ENCODE assay signal across 8 cellular contexts in the genomic region with DNA sequence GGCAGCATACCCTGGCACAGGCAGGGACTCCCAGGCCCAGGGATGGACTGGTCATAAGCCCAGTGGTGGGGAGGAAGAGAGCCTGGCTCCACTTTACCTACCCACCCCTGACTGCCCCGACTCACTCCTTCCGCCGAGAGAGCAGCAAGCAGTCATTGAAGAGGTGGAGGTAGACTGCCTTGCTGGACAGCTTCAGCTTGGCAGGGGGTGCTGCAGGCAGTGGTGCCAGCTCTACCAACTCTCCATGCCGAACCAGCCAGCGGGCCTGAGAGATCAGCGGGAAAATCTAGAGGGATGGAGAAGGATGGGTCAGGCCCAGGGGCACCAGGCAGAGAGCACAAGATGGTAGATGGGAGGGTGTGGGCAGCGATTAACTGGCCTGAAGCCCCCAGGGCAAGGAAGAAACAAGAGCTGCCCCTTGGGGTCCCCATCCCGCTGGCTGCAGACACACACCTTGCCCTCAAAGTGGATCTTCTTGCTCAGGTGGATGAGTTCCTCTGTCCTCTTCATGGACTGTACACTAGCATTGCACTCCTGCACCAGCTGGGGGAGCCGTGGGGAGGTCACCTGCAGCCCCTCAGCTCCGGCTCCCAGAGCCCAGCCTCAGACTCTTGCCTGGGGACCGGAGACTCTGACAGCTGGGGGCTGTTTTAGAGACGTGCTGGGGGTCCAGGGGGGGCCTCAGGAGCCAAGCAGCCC. TPM values are rescaled to one million over a fixed set of nuclear protein-coding genes. Genes with fewer than 3 reads are reported as not detected.
A peak's percentile ranks its signal among the peaks of the same experiment; 100 is the strongest.
DNase-seq lines count a peak whose midpoint lies in the region; ATAC-seq, FAIRE-seq and TF ChIP-seq lines count a peak whose summit lies in the region.

No MANE protein-coding gene starts in this region.

- H3K4me2 ChIP-seq in Karpas-422 (ENCODE audit: low read depth, low read length, poor library complexity, severe bottlenecking) (no peak overlapping the region), HepG2 (ENCODE audit: low read depth, low read length) (peak overlapping the region; percentile 86; the same call in 1 of the 2 replicates)

- H3K27me3 ChIP-seq in Karpas-422 (ENCODE audit: low read length) (no peaks in the 10 kb centered on the region), HepG2 (ENCODE audit: control insufficient read depth in 1 of 2, insufficient read depth in 2 of 2, low read length in 2 of 2) (peaks cover 5 to 19% of the 10 kb centered on the region in 2 experiments; a peak in 3 of 5 replicates)

- no peak overlapping the region for H3K4me3 ChIP-seq in Karpas-422 (ENCODE audit: low read length)
- peak overlapping the region in 1 of 3 experiments; percentile 29; a peak in 1 of 6 replicates for H3K4me3 ChIP-seq in HepG2 (replicated peaks in 1 of 3; ENCODE audit: insufficient read depth in 1 of 3, low read depth in 2 of 3, low read length in 3 of 3)

- peak; percentile 77 for TF ChIP-seq CTCF in HepG2 (CRISPR knock-in tag; IDR thresholded peaks at IDR 0.05)

- WGBS in HepG2 (ENCODE audit: low lambda C conversion rate): 47% methylated on average over 9 of the region's 12 CpGs

- H3K9me3 ChIP-seq in Karpas-422 (ENCODE audit: low read length) (no peaks in the 10 kb centered on the region), HepG2 (ENCODE audit: low read length) (no peaks in the 10 kb centered on the region)

- TF ChIP-seq RAD21 in HepG2 (CRISPR knock-in tag; IDR thresholded peaks at IDR 0.05): peak; percentile 64; the same call in 1 of the 2 replicates

- BruUV-seq in HepG2 (replicated peaks; lab: Mats Ljungman, UMichigan): no TSS peak

- no peak overlapping the region for H2AFZ ChIP-seq in Karpas-422 (ENCODE audit: low read length)
- no peak overlapping the region for H2AFZ ChIP-seq in HepG2 (ENCODE audit: low read length)

- H4K20me1 ChIP-seq in Karpas-422 (ENCODE audit: insufficient read depth, low read depth, low read length): no peaks in the 10 kb centered on the region
- no peaks in the 10 kb centered on the region for H4K20me1 ChIP-seq in HepG2 (ENCODE audit: insufficient read depth, low read length)

- intact Hi-C loops in HepG2 (cut with micrococcal nuclease; ENCODE audit: unreplicated experiment): loop anchor here (1.0 to 2.0 kb wide), 2 partner anchors 32 to 40 kb away; partner anchors contain the start of gene CPLANE2

- H3K4me1 ChIP-seq in Karpas-422 (ENCODE audit: low read length): peaks cover 20% of the 10 kb centered on the region
- H3K4me1 ChIP-seq in HepG2 (ENCODE audit: insufficient read depth, low read length): peaks cover 29% of the 10 kb centered on the region

- no peaks in the 10 kb centered on the region for H3K79me2 ChIP-seq in Karpas-422 (ENCODE audit: low read length)
- no peaks in the 10 kb centered on the region for H3K79me2 ChIP-seq in HepG2 (ENCODE audit: insufficient read depth, low read length)

- no peak for TF ChIP-seq POLR2A in HepG2 (IDR thresholded peaks at IDR 0.05; ENCODE audit: insufficient read depth in 1 of 2, low read depth in 2 of 2, low read length in 2 of 2)

- TF ChIP-seq EP300 in HepG2 (IDR thresholded peaks at IDR 0.05; ENCODE audit: low read depth in 2 of 2, low read length in 2 of 2) (no peak), HepG2 (CRISPR knock-in tag; IDR thresholded peaks at IDR 0.05; ENCODE audit: borderline replicate concordance) (no peak)

- in situ Hi-C loops in HepG2 (cut with HindIII; ENCODE audit: extremely low pct_ligation_motif_present, low pct_unique_long_range_greater_than_20kb): loop anchor here (5.0 kb wide), 1 partner anchor 38 kb away; no protein-coding TSS in a partner anchor

- H3K27ac ChIP-seq in Karpas-422 (ENCODE audit: low read length) (no peak overlapping the region), HepG2 (ENCODE audit: extremely low read length, insufficient read depth, low read length) (no peak overlapping the region)

- POLR2A ChIA-PET in HepG2 (lab: Yijun Ruan, JAX): no interaction called here

- H3K9me2 ChIP-seq in Karpas-422 (replicated peaks; ENCODE audit: insufficient read depth, low read length): no peaks in the 10 kb centered on the region

- no peak overlapping the region for H3K9ac ChIP-seq in Karpas-422 (ENCODE audit: low read length)
- no peak overlapping the region for H3K9ac ChIP-seq in HepG2 (ENCODE audit: insufficient read depth, low read depth, low read length)

- H3K36me3 ChIP-seq in Karpas-422 (ENCODE audit: insufficient read depth, low read length): no peaks in the 10 kb centered on the region
- no peaks in the 10 kb centered on the region for H3K36me3 ChIP-seq in HepG2 (replicated peaks in 1 of 2; ENCODE audit: control insufficient read depth in 1 of 2, insufficient read depth in 2 of 2, low read length in 2 of 2)

- peak; percentile 71 for FAIRE-seq in HepG2 (lab: Jason Lieb, UNC)

- CTCF ChIA-PET in HepG2 (lab: Yijun Ruan, JAX; ENCODE audit: low intra/inter-chr PET ratio, low total read pairs): interaction anchor here (1.9 kb wide), 1 partner anchor 40 kb away, joined by 14 read pairs; no protein-coding TSS in a partner anchor

- ATAC-seq in HepG2 (peak; percentile 68), GM19463 (IDR thresholded peaks at IDR 0.05; ENCODE audit: unreplicated experiment) (no peak), HG03469 (IDR thresholded peaks at IDR 0.05; ENCODE audit: unreplicated experiment) (no peak), HG02973 (IDR thresholded peaks at IDR 0.05; ENCODE audit: unreplicated experiment) (no peak)

- DNase-seq in ELR (ENCODE audit: low read depth): peak; percentile 43
- peak; percentile 62 for DNase-seq in Karpas-422
- DNase-seq in activated T-cell treated with anti-CD3 and anti-CD28 coated beads, Interleukin-2, amount 50 U/mL, for 48 hours: peak; percentile 46 to 64
- DNase-seq in HepG2 (ENCODE audit: low spot score): peak; percentile 54
- no peak for DNase-seq in inferior parietal cortex (ENCODE audit: extremely low spot score)

RNA-seq across cellular contexts. Expression of gene ARHGEF19, which starts 7.7 kb away (rescaled TPM):
- 2.2 and 2.5 TPM in 2 replicates for total RNA-seq in Karpas-422 (2014; rRNA removed; shearing (Covaris generic); ENCODE audit: low replicate concordance)
- total RNA-seq in HepG2 (2016; rRNA removed; fragmentation: Illumina TruSeq; extraction: Trizol): 1.8 and 2.0 TPM in 2 replicates
- total RNA-seq in HepG2 (2016; cell fraction: cytosol; rRNA removed; fragmentation: Illumina TruSeq; extraction: Trizol; ENCODE audit: low read depth): 0.53 and 1.0 TPM in 2 replicates
- 1.4 and 2.3 TPM in 2 replicates for total RNA-seq in HepG2 (2016; cell fraction: insoluble cytoplasmic fraction; rRNA removed; fragmentation: Illumina TruSeq; extraction: Trizol)
- total RNA-seq in HepG2 (2016; cell fraction: membrane; rRNA removed; fragmentation: Illumina TruSeq; extraction: Trizol): 1.3 and 1.5 TPM in 2 replicates
- total RNA-seq in HepG2 (2016; cell fraction: nucleus; rRNA removed; fragmentation: Illumina TruSeq; extraction: Trizol): 1.9 and 2.1 TPM in 2 replicates
- 1.7 and 2.2 TPM in 2 replicates for polyA plus RNA-seq in HepG2 (2011; rRNA removed)
- 1.7 and 2.2 TPM in 2 replicates for polyA plus RNA-seq in HepG2 (2011; cell fraction: cytosol; rRNA removed)
- 9.9 and 10.1 TPM in 2 replicates for polyA plus RNA-seq in HepG2 (2011; cell fraction: nucleus; rRNA removed)
- polyA plus RNA-seq in HepG2 (2012): 0.88 and 1.6 TPM in 2 replicates
- 0.47 and 1.2 TPM in 2 replicates for polyA plus RNA-seq in HepG2 (2016; cell fraction: cytosol; fragmentation: Illumina TruSeq; extraction: Trizol; ENCODE audit: low read depth)
- polyA plus RNA-seq in HepG2 (2016; cell fraction: insoluble cytoplasmic fraction; fragmentation: Illumina TruSeq; extraction: Trizol; ENCODE audit: low read depth): 1.7 and 2.2 TPM in 2 replicates
- polyA plus RNA-seq in HepG2 (2016; cell fraction: membrane; fragmentation: Illumina TruSeq; extraction: Trizol; ENCODE audit: low read depth): 0.94 and 1.7 TPM in 2 replicates
- 4.0 and 5.0 TPM in 2 replicates for polyA plus RNA-seq in HepG2 (2016; cell fraction: nucleus; fragmentation: Illumina TruSeq; extraction: Trizol; ENCODE audit: insufficient read depth, low read depth)
- 1.3 and 7.5 TPM in 2 replicates for polyA minus RNA-seq in HepG2 (2011; rRNA and poly(A)+ RNA removed; ENCODE audit: low replicate concordance)
- polyA minus RNA-seq in HepG2 (2011; cell fraction: cytosol; rRNA and poly(A)+ RNA removed): 0.69 and 0.79 TPM in 2 replicates
- 1.4 and 2.1 TPM in 2 replicates for polyA minus RNA-seq in HepG2 (2011; cell fraction: nucleus; rRNA and poly(A)+ RNA removed)

RNA-seq across cellular contexts. Expression of gene CPLANE2, which starts 32.2 kb away (rescaled TPM):
- total RNA-seq in Karpas-422 (2014; rRNA removed; shearing (Covaris generic); ENCODE audit: low replicate concordance): 2.6 and 9.6 TPM in 2 replicates
- 0.98 and 1.6 TPM in 2 replicates for total RNA-seq in HepG2 (2016; rRNA removed; fragmentation: Illumina TruSeq; extraction: Trizol)
- total RNA-seq in HepG2 (2016; cell fraction: cytosol; rRNA removed; fragmentation: Illumina TruSeq; extraction: Trizol; ENCODE audit: low read depth): 0.62 and 0.71 TPM in 2 replicates
- 1.00 and 1.9 TPM in 2 replicates for total RNA-seq in HepG2 (2016; cell fraction: insoluble cytoplasmic fraction; rRNA removed; fragmentation: Illumina TruSeq; extraction: Trizol)
- total RNA-seq in HepG2 (2016; cell fraction: membrane; rRNA removed; fragmentation: Illumina TruSeq; extraction: Trizol): 1.8 and 1.9 TPM in 2 replicates
- 0.99 and 1.3 TPM in 2 replicates for total RNA-seq in HepG2 (2016; cell fraction: nucleus; rRNA removed; fragmentation: Illumina TruSeq; extraction: Trizol)
- 0.27 and 0.29 TPM in 2 replicates for polyA plus RNA-seq in HepG2 (2011; rRNA removed)
- polyA plus RNA-seq in HepG2 (2011; cell fraction: cytosol; rRNA removed): 0.12 and 0.42 TPM in 2 replicates
- polyA plus RNA-seq in HepG2 (2011; cell fraction: nucleus; rRNA removed): 0.43 and 0.48 TPM in 2 replicates
- 0.38 and 0.53 TPM in 2 replicates for polyA plus RNA-seq in HepG2 (2012)
- 0.38 and 0.65 TPM in 2 replicates for polyA plus RNA-seq in HepG2 (2016; cell fraction: cytosol; fragmentation: Illumina TruSeq; extraction: Trizol; ENCODE audit: low read depth)
- polyA plus RNA-seq in HepG2 (2016; cell fraction: insoluble cytoplasmic fraction; fragmentation: Illumina TruSeq; extraction: Trizol; ENCODE audit: low read depth): 0.47 and 0.85 TPM in 2 replicates
- polyA plus RNA-seq in HepG2 (2016; cell fraction: membrane; fragmentation: Illumina TruSeq; extraction: Trizol; ENCODE audit: low read depth): 0.76 and 1.2 TPM in 2 replicates
- polyA plus RNA-seq in HepG2 (2016; cell fraction: nucleus; fragmentation: Illumina TruSeq; extraction: Trizol; ENCODE audit: insufficient read depth, low read depth): 0.41 and 2.0 TPM in 2 replicates
- 4.2 and 10.4 TPM in 2 replicates for polyA minus RNA-seq in HepG2 (2011; rRNA and poly(A)+ RNA removed; ENCODE audit: low replicate concordance)
- 2.1 TPM in 1 of 2 replicates, not detected in the other for polyA minus RNA-seq in HepG2 (2011; cell fraction: cytosol; rRNA and poly(A)+ RNA removed)
- 0.39 and 1.1 TPM in 2 replicates for polyA minus RNA-seq in HepG2 (2011; cell fraction: nucleus; rRNA and poly(A)+ RNA removed)

RNA-seq across cellular contexts. Expression of gene EPHA2, which starts 48.9 kb away (rescaled TPM):
- total RNA-seq in Karpas-422 (2014; rRNA removed; shearing (Covaris generic); ENCODE audit: low replicate concordance): not detected in 2 replicates
- 15.5 and 33.6 TPM in 2 replicates for total RNA-seq in HepG2 (2016; rRNA removed; fragmentation: Illumina TruSeq; extraction: Trizol)
- total RNA-seq in HepG2 (2016; cell fraction: cytosol; rRNA removed; fragmentation: Illumina TruSeq; extraction: Trizol; ENCODE audit: low read depth): 6.7 and 7.8 TPM in 2 replicates
- 10.8 and 35.8 TPM in 2 replicates for total RNA-seq in HepG2 (2016; cell fraction: insoluble cytoplasmic fraction; rRNA removed; fragmentation: Illumina TruSeq; extraction: Trizol)
- 14.9 and 16.9 TPM in 2 replicates for total RNA-seq in HepG2 (2016; cell fraction: membrane; rRNA removed; fragmentation: Illumina TruSeq; extraction: Trizol)
- 41.9 and 47.9 TPM in 2 replicates for total RNA-seq in HepG2 (2016; cell fraction: nucleus; rRNA removed; fragmentation: Illumina TruSeq; extraction: Trizol)
- polyA plus RNA-seq in HepG2 (2011; rRNA removed): 53.6 and 62.5 TPM in 2 replicates
- 39.1 and 62.9 TPM in 2 replicates for polyA plus RNA-seq in HepG2 (2011; cell fraction: cytosol; rRNA removed)
- polyA plus RNA-seq in HepG2 (2011; cell fraction: nucleus; rRNA removed): 163 and 212 TPM in 2 replicates
- polyA plus RNA-seq in HepG2 (2012): 25.4 and 56.3 TPM in 2 replicates
- 2.1 and 2.2 TPM in 2 replicates for polyA plus RNA-seq in HepG2 (2016; cell fraction: cytosol; fragmentation: Illumina TruSeq; extraction: Trizol; ENCODE audit: low read depth)
- 11.5 and 14.9 TPM in 2 replicates for polyA plus RNA-seq in HepG2 (2016; cell fraction: insoluble cytoplasmic fraction; fragmentation: Illumina TruSeq; extraction: Trizol; ENCODE audit: low read depth)
- 5.7 and 6.8 TPM in 2 replicates for polyA plus RNA-seq in HepG2 (2016; cell fraction: membrane; fragmentation: Illumina TruSeq; extraction: Trizol; ENCODE audit: low read depth)
- polyA plus RNA-seq in HepG2 (2016; cell fraction: nucleus; fragmentation: Illumina TruSeq; extraction: Trizol; ENCODE audit: insufficient read depth, low read depth): 84.4 and 87.2 TPM in 2 replicates
- 69.9 and 218 TPM in 2 replicates for polyA minus RNA-seq in HepG2 (2011; rRNA and poly(A)+ RNA removed; ENCODE audit: low replicate concordance)
- polyA minus RNA-seq in HepG2 (2011; cell fraction: cytosol; rRNA and poly(A)+ RNA removed): 72.7 and 86.9 TPM in 2 replicates
- polyA minus RNA-seq in HepG2 (2011; cell fraction: nucleus; rRNA and poly(A)+ RNA removed): 65.6 and 79.3 TPM in 2 replicates
